In the genomic region with DNA sequence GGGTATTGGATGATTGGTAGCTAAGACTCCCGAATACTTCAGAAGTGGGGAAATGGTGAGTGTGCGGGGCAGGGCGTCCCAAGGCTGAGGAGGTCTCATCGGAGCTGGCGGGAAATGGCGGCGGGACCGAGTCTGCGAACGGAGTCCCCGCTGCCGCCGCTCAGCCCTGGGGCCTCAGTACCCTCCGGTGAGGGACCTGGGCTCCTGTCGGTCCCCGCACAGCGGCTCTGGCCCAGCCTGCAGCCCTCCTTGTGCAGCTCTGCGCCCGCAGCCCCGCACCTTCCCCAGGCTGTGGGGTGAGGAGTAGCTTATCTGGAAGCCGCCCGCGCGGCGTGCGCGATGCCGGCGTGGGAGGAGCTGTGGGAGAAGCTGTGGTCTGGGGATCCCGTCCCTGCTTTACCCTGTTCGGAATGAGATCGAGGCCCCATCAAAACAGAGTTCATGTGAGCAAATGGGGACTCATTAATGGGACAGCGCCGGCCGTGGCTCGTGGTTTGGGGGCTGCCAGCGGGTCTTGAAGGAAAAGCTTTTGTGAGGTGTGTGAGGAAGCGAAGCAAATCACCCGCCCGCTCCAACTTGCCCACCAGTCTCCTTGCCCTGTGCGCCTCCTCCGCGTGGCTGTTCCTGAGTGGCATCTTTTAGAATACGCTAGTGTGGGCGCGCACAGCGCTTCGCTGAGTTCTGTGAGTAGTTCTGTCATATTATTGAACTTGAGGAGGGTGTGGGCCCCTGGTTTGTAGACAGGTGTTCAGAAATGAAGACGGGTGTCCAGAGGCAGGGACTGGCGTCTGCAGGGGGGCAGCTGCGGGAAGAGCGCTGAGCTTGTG, we compare ENCODE assay signal across 1 cellular context.
TF ChIP-seq lines count a peak whose summit lies in the region.

No MANE protein-coding gene starts in this region.

TF ChIP-seq in Ishikawa, 13 proteins besides CTCF, POLR2A, EP300 and RAD21 (continued from another document):
- TF ChIP-seq TAF1 (IDR thresholded peaks at IDR 0.05; ENCODE audit: low read depth) (peak; percentile 48), YY1 (IDR thresholded peaks at IDR 0.05; ENCODE audit: low read depth) (peak; percentile 68), CEBPB (IDR thresholded peaks at IDR 0.05) (no peak), ZBTB7A (IDR thresholded peaks at IDR 0.05; ENCODE audit: low read depth) (no peak)
TF ChIP-seq in Ishikawa: peak in this region for 4.
